8 cellular contexts compared by ENCODE assay signal in genomic region chr6:157823001-157823522, GRCh38. TPM values are rescaled to one million over a fixed set of nuclear protein-coding genes. Genes with fewer than 3 reads are reported as not detected.
DNase-seq lines count a peak whose midpoint lies in the region; ATAC-seq and TF ChIP-seq lines count a peak whose summit lies in the region.

SNX9 (plus strand) TSS chr6:157823246; CDS start chr6:157823435, 189 bp downstream.

- H3K4me3 Mint-ChIP-seq in T-cell (peak within 1 kb of the TSS; percentile 93 to 97 (median 94)), progenitor cell of endocrine pancreas (ENCODE audit: low read depth) (peak within 1 kb of the TSS; percentile 94)

- H3K36me3 Mint-ChIP-seq in T-cell (no peaks in the 10 kb centered on the region), progenitor cell of endocrine pancreas (ENCODE audit: insufficient read depth) (peaks cover 2% of the 10 kb centered on the region)

- CTCF ChIA-PET in T-cell (lab: Charles Lee): interaction anchor here in 1 of 2 donors (0.6 kb wide), 1 partner anchor 548 kb away, joined by 3 read pairs; no protein-coding TSS in a partner anchor

- H3K9me3 Mint-ChIP-seq in T-cell: no peaks in the 10 kb centered on the region
- H3K9me3 Mint-ChIP-seq in progenitor cell of endocrine pancreas (ENCODE audit: low read depth): peaks cover 3% of the 10 kb centered on the region

- no peak for TF ChIP-seq EP300 in Ishikawa (IDR thresholded peaks at IDR 0.05; ENCODE audit: borderline replicate concordance)

- H3K4me1 Mint-ChIP-seq in T-cell (peaks cover 34 to 41% (median 36%) of the 10 kb centered on the region in 3 donors), progenitor cell of endocrine pancreas (ENCODE audit: low read depth) (peaks cover 22% of the 10 kb centered on the region)

- no peaks in the 10 kb centered on the region for H3K27me3 Mint-ChIP-seq in T-cell
- H3K27me3 Mint-ChIP-seq in progenitor cell of endocrine pancreas: peaks cover 13% of the 10 kb centered on the region

- ATAC-seq in GM21619 (IDR thresholded peaks at IDR 0.05; ENCODE audit: unreplicated experiment) (peak; percentile 63), T-cell (replicated peaks in 1 of 4) (peak; percentile 52 to 77 (median 74)), left cardiac atrium (peak; percentile 91 to 92)

- intact Hi-C loops in left cardiac atrium (cut with DNase I): loop anchor here in 1 of 2 donors (5.0 kb wide), 1 partner anchor 66 kb away; no protein-coding TSS in a partner anchor

- TF ChIP-seq CTCF in progenitor cell of endocrine pancreas (IDR thresholded peaks at IDR 0.05; ENCODE audit: unreplicated experiment): no peak

- H3K27ac Mint-ChIP-seq in T-cell (peak within 1 kb of the TSS; percentile 97), progenitor cell of endocrine pancreas (peak within 1 kb of the TSS; percentile 99)

- DNase-seq in EH (ENCODE audit: low read depth) (peak; percentile 79), T-cell (peak in 33 of 34 experiments; percentile 17 to 72 (median 55)), amniotic epithelial cell (ENCODE audit: low read depth) (peak; percentile 69), left cardiac atrium (peak; percentile 87), progenitor cell of endocrine pancreas (ENCODE audit: low spot score, unreplicated experiment) (peak; percentile 55), epidermal melanocyte (ENCODE audit: insufficient read length, low spot score) (no peak)

- POLR2A ChIA-PET in T-cell (lab: Charles Lee): no interaction called here

- TF ChIP-seq RAD21 in Ishikawa (IDR thresholded peaks at IDR 0.05; ENCODE audit: low read depth): no peak; the same call in 1 of the 2 replicates

TF ChIP-seq in Ishikawa, 13 proteins besides CTCF, POLR2A, EP300 and RAD21:
- no peak for TF ChIP-seq TEAD4 (IDR thresholded peaks at IDR 0.05)
- TF ChIP-seq TAF1 (IDR thresholded peaks at IDR 0.05; ENCODE audit: low read depth): 0 out of 2 replicates have a peak, but pooled peaks have one; percentile 32
- TF ChIP-seq CREB1 (IDR thresholded peaks at IDR 0.05; ENCODE audit: low read depth): no peak
- peak; percentile 8; the same call in 1 of the 2 replicates for TF ChIP-seq MAX (IDR thresholded peaks at IDR 0.05)

RNA-seq across cellular contexts. Expression of gene SNX9, which starts in this region (rescaled TPM):
- total RNA-seq in T-cell (10 to 100 TPM; 20.5 to 25.9 (median 23.7) TPM), left cardiac atrium (10 to 100 TPM; 37.7 to 39.9 TPM), progenitor cell of endocrine pancreas (29.3 and 31.5 TPM in 2 replicates)
